18 cellular contexts compared by ENCODE assay signal in genomic region chr16:49940464-49941224, GRCh38.
DNase-seq lines count a peak whose midpoint lies in the region; ATAC-seq, FAIRE-seq and TF ChIP-seq lines count a peak whose summit lies in the region.
"Had no signal": no experiment of that assay in that cellular context is flagged by ENCODE, and none has a peak within 500 bp of the region (broad histone marks: within the 10 kb centered on the region; RNA-seq: fewer than 3 reads in every experiment).

No MANE protein-coding gene starts in this region.

- no TSS peak for BruUV-seq in K562 (replicated peaks; lab: Mats Ljungman, UMichigan)

- H2AFZ ChIP-seq in MM.1S (ENCODE audit: low read length) (no peak overlapping the region), K562 (ENCODE audit: low read depth, low read length) (no peak overlapping the region)

- DNase-seq in activated CD4-positive, alpha-beta T cell treated with anti-CD3 and anti-CD28 coated beads, Interleukin-2, amount 10 ng/mL, durations not matched to agents 24 days and 14 days = no peak
- DNase-seq in activated CD4-positive, alpha-beta T cell treated with anti-CD3 and anti-CD28 coated beads, Interleukin-2, amount 50 U/mL, for 48 hours = no peak
- peak; percentile 72 for DNase-seq in MM.1S
- DNase-seq in K562 (ENCODE audit: extremely low read depth in 1 of 4, low spot score in 3 of 4) = no peak
- peak; percentile 33 for DNase-seq in sigmoid colon
- DNase-seq in HPDE6-E6E7 (ENCODE audit: extremely low spot score) = no peak
- no peak for DNase-seq in psoas muscle
- DNase-seq: 8988T; CD4-positive, alpha-beta memory T cell; DMS153; DMS79 treated with DMSO at 0.1 percent for 48 hours; GF-D8; GOT3; IMR-90 had no signal

- no peaks in the 10 kb centered on the region for H3K4me1 Mint-ChIP-seq in activated CD4-positive, alpha-beta T cell treated with anti-CD3 and anti-CD28 coated beads, Interleukin-2, amount 10 ng/mL, durations not matched to agents 24 days and 14 days
- H3K4me1 Mint-ChIP-seq: CD14-positive monocyte; CD4-positive, alpha-beta memory T cell had no signal

- H3F3A ChIP-seq in MM.1S (ENCODE audit: insufficient read depth, low read length) = no peaks in the 10 kb centered on the region

- H3K4me1 ChIP-seq in MM.1S (ENCODE audit: low read length) = peaks cover 6% of the 10 kb centered on the region; the same call in 1 of the 2 replicates
- H3K4me1 ChIP-seq in K562 (replicated peaks in 1 of 2; ENCODE audit: control insufficient read depth in 2 of 2, insufficient read depth in 2 of 2, low read length in 2 of 2) = no peaks in the 10 kb centered on the region
- no peaks in the 10 kb centered on the region for H3K4me1 ChIP-seq in sigmoid colon
- H3K4me1 ChIP-seq in psoas muscle = no peaks in the 10 kb centered on the region
- H3K4me1 ChIP-seq: HAP-1 had no signal

- no peak for TF ChIP-seq CTCF in MM.1S (IDR thresholded peaks at IDR 0.05; ENCODE audit: low read length)
- no peak for TF ChIP-seq CTCF in K562 (IDR thresholded peaks at IDR 0.05 in 2 of 3, conservative IDR thresholded peaks at IDR 0.05 in 1 of 3; ENCODE audit: insufficient read depth in 2 of 3, low read depth in 1 of 3, low read length in 3 of 3)
- no peak for TF ChIP-seq CTCF in sigmoid colon (IDR thresholded peaks at IDR 0.05)
- no peak for TF ChIP-seq CTCF in psoas muscle (IDR thresholded peaks at IDR 0.05)

- peaks cover 5% of the 10 kb centered on the region for H3K27me3 ChIP-seq in MM.1S (replicated peaks; ENCODE audit: insufficient read depth, low read length)
- H3K27me3 ChIP-seq in K562 (ENCODE audit: control insufficient read depth in 2 of 2, insufficient read depth in 2 of 2, low read length in 2 of 2) = peaks cover 0 to 14% of the 10 kb centered on the region in 2 experiments; a peak in 2 of 5 replicates
- H3K27me3 ChIP-seq in sigmoid colon = no peaks in the 10 kb centered on the region
- H3K27me3 ChIP-seq in psoas muscle (ENCODE audit: insufficient read depth in 3 of 3, low read length in 2 of 3) = no peaks in the 10 kb centered on the region
- H3K27me3 ChIP-seq: BLaER1 had no signal

- peaks cover 2% of the 10 kb centered on the region for H3K27me3 Mint-ChIP-seq in activated CD4-positive, alpha-beta T cell treated with anti-CD3 and anti-CD28 coated beads, Interleukin-2, amount 10 ng/mL, durations not matched to agents 24 days and 14 days

- H3K36me3 ChIP-seq in MM.1S (replicated peaks; ENCODE audit: insufficient read depth, low read length) = no peaks in the 10 kb centered on the region
- H3K36me3 ChIP-seq in K562 (ENCODE audit: control insufficient read depth, insufficient read depth, low read length) = no peaks in the 10 kb centered on the region
- no peaks in the 10 kb centered on the region for H3K36me3 ChIP-seq in sigmoid colon
- no peaks in the 10 kb centered on the region for H3K36me3 ChIP-seq in psoas muscle (ENCODE audit: insufficient read depth in 1 of 2, low read depth in 1 of 2)
- H3K36me3 ChIP-seq: BLaER1, HAP-1 had no signal

- no peaks in the 10 kb centered on the region for H3K9me3 Mint-ChIP-seq in activated CD4-positive, alpha-beta T cell treated with anti-CD3 and anti-CD28 coated beads, Interleukin-2, amount 10 ng/mL, durations not matched to agents 24 days and 14 days

- no peaks in the 10 kb centered on the region for H3K36me3 Mint-ChIP-seq in activated CD4-positive, alpha-beta T cell treated with anti-CD3 and anti-CD28 coated beads, Interleukin-2, amount 10 ng/mL, durations not matched to agents 24 days and 14 days (ENCODE audit: low read depth)
- H3K36me3 Mint-ChIP-seq: CD14-positive monocyte; CD4-positive, alpha-beta memory T cell had no signal

- no peak overlapping the region for H3K4me2 ChIP-seq in MM.1S (ENCODE audit: low read depth, low read length)
- no peak overlapping the region for H3K4me2 ChIP-seq in K562 (ENCODE audit: insufficient read depth, low read length)
- H3K4me2 ChIP-seq: BLaER1 had no signal

- H3K27ac Mint-ChIP-seq in activated CD4-positive, alpha-beta T cell treated with anti-CD3 and anti-CD28 coated beads, Interleukin-2, amount 10 ng/mL, durations not matched to agents 24 days and 14 days = peak overlapping the region; percentile 46
- H3K27ac Mint-ChIP-seq: CD4-positive, alpha-beta memory T cell had no signal

- no peaks in the 10 kb centered on the region for H3K79me2 ChIP-seq in MM.1S (ENCODE audit: low read length)
- no peaks in the 10 kb centered on the region for H3K79me2 ChIP-seq in K562 (ENCODE audit: control insufficient read depth, insufficient read depth, low read length)

- H3K9me3 ChIP-seq in MM.1S (replicated peaks; ENCODE audit: insufficient read depth, low read length) = no peaks in the 10 kb centered on the region
- no peaks in the 10 kb centered on the region for H3K9me3 ChIP-seq in K562 (replicated peaks; ENCODE audit: control insufficient read depth, insufficient read depth, low read depth, low read length)
- no peaks in the 10 kb centered on the region for H3K9me3 ChIP-seq in sigmoid colon
- H3K9me3 ChIP-seq in psoas muscle = no peaks in the 10 kb centered on the region
- H3K9me3 ChIP-seq: HAP-1 had no signal

- no peak overlapping the region for H3K4me3 Mint-ChIP-seq in activated CD4-positive, alpha-beta T cell treated with anti-CD3 and anti-CD28 coated beads, Interleukin-2, amount 10 ng/mL, durations not matched to agents 24 days and 14 days
- H3K4me3 Mint-ChIP-seq: CD14-positive monocyte; CD4-positive, alpha-beta memory T cell had no signal

- no peak overlapping the region for H3K27ac ChIP-seq in MM.1S (ENCODE audit: low read length)
- H3K27ac ChIP-seq in K562 (ENCODE audit: extremely low read depth, low read depth, low read length) = no peak overlapping the region
- no peak overlapping the region for H3K27ac ChIP-seq in sigmoid colon
- no peak overlapping the region for H3K27ac ChIP-seq in psoas muscle
- H3K27ac ChIP-seq: BLaER1 had no signal

- H3K9ac ChIP-seq in MM.1S (ENCODE audit: low read length) (no peak overlapping the region), K562 (ENCODE audit: insufficient read depth in 1 of 2, low read depth in 2 of 2, low read length in 2 of 2) (no peak overlapping the region)
- H3K9ac ChIP-seq: BLaER1 had no signal

- CTCF ChIA-PET in K562 (lab: Yijun Ruan, JAX; ENCODE audit: low intra/inter-chr PET ratio) = no interaction called here

- no peak overlapping the region for H3K4me3 ChIP-seq in MM.1S (ENCODE audit: low read length)
- no peak overlapping the region for H3K4me3 ChIP-seq in K562
- no peak overlapping the region for H3K4me3 ChIP-seq in sigmoid colon
- H3K4me3 ChIP-seq in psoas muscle = no peak overlapping the region
- H3K4me3 ChIP-seq: BLaER1, GM12878, HAP-1 had no signal

- no peaks in the 10 kb centered on the region for H3K9me1 ChIP-seq in K562 (ENCODE audit: control insufficient read depth, insufficient read depth, low read length)

- TF ChIP-seq RAD21 in K562 (CRISPR knock-in tag; conservative IDR thresholded peaks at IDR 0.05 in 1 of 2, IDR thresholded peaks at IDR 0.05 in 1 of 2) = no peak

- ATAC-seq in K562 = no peak
- ATAC-seq in psoas muscle = no peak
- ATAC-seq: GM12878 had no signal

- intact Hi-C loops in activated CD4-positive, alpha-beta T cell treated with anti-CD3 and anti-CD28 coated beads, Interleukin-2, amount 10 ng/mL, durations not matched to agents 24 days and 14 days (cut with micrococcal nuclease) = no loop called here
- intact Hi-C loops in K562 (cut with micrococcal nuclease) = no loop called here
- intact Hi-C loops in sigmoid colon (cut with DNase I) = no loop called here
- intact Hi-C loops in psoas muscle (cut with DNase I) = no loop called here

- POLR2A ChIA-PET in K562 (lab: Yijun Ruan, JAX) = interaction anchor here (1.7 kb wide), 1 partner anchor 8 kb away, joined by 3 read pairs; no protein-coding TSS in a partner anchor

- in situ Hi-C loops in K562 (cut with MboI) = no loop called here

- TF ChIP-seq EP300 in K562 (IDR thresholded peaks at IDR 0.05; ENCODE audit: low read length) (no peak), sigmoid colon (IDR thresholded peaks at IDR 0.05) (no peak)

- TF ChIP-seq POLR2A in K562 (conservative IDR thresholded peaks at IDR 0.05) = no peak
- TF ChIP-seq POLR2A in sigmoid colon (IDR thresholded peaks at IDR 0.05) = no peak

- no peak for FAIRE-seq in K562 (lab: Jason Lieb, UNC)
- FAIRE-seq: GM12878 had no signal

- H3K9me2 ChIP-seq in MM.1S (replicated peaks; ENCODE audit: insufficient read depth, low read length) = no peaks in the 10 kb centered on the region

- H4K20me1 ChIP-seq in MM.1S (ENCODE audit: insufficient read depth, low read length) (no peaks in the 10 kb centered on the region), K562 (replicated peaks; ENCODE audit: control insufficient read depth, insufficient read depth, low read length) (no peaks in the 10 kb centered on the region)
- H4K20me1 ChIP-seq: BLaER1 had no signal

- WGBS in K562 (ENCODE audit: insufficient coverage, low coverage, missing lambda C conversion rate) = 5% methylated on average over 13 of the region's 13 CpGs
- 88 to 92% methylated on average over 13 of the region's 13 CpGs for WGBS in sigmoid colon, 2 donors
- 90 to 91% (median 91%) methylated on average over 13 of the region's 13 CpGs for WGBS in psoas muscle, 3 donors

TF ChIP-seq in K562, 482 proteins besides CTCF, POLR2A, EP300 and RAD21 (continues in another document):
- TF ChIP-seq SAFB (IDR thresholded peaks at IDR 0.05; ENCODE audit: borderline replicate concordance, low read depth, low read length) (no peak), ZNF512 (tag; IDR thresholded peaks at IDR 0.05) (no peak)

Comparison
In these comparisons a context has a peak if more than half of its experiments do, and no peak if none do; other contexts are left out.
1. DNase-seq: peak in MM.1S (single experiment) and sigmoid colon (single experiment); none in activated CD4-positive, alpha-beta T cell treated with anti-CD3 and anti-CD28 coated beads, Interleukin-2, amount 10 ng/mL, durations not matched to agents 24 days and 14 days (single experiment), activated CD4-positive, alpha-beta T cell treated with anti-CD3 and anti-CD28 coated beads, Interleukin-2, amount 50 U/mL, for 48 hours (0 of 2), K562 (0 of 4), HPDE6-E6E7 (single experiment) and psoas muscle (0 of 2).